Comparison of ENCODE assay signal across 8 cellular contexts in genomic region chr15:60591491-60592385, GRCh38.
DNase-seq lines count a peak whose midpoint lies in the region; ATAC-seq and TF ChIP-seq lines count a peak whose summit lies in the region.

No MANE protein-coding gene starts in this region.

- DNase-seq in AG04450 (ENCODE audit: low read depth, low spot score) (no peak), T47D (ENCODE audit: low read depth in 1 of 2, low spot score in 1 of 2) (peak; percentile 39 to 51), islet precursor cell (peak; percentile 70), NCI-H510A (lab: John Stamatoyannopoulos, UW) (no peak)

- in situ Hi-C loops in T47D (cut with HindIII; ENCODE audit: low pct_unique_long_range_greater_than_20kb, low sequenced_read_pairs) = no loop called here

- CTCF ChIA-PET in AG04450 (lab: Charles Lee) = interaction anchor here (1.1 kb wide), 1 partner anchor 325 kb away, joined by 10 read pairs; no protein-coding TSS in a partner anchor

- peaks cover 21% of the 10 kb centered on the region for H3K27me3 ChIP-seq in AG04450 (ENCODE audit: control insufficient read depth, insufficient read depth, low read length)

- H3K4me3 ChIP-seq in AG04450 (ENCODE audit: low read depth, low read length) (peak overlapping the region; percentile 61), skin epidermis (peak overlapping the region; percentile 69 to 93 (median 82))

- no peak overlapping the region for H3K27ac ChIP-seq in AG04450 (ENCODE audit: low read depth, low read length)
- H3K27ac ChIP-seq in skin epidermis = peak overlapping the region; percentile 78 to 98 (median 94)

- POLR2A ChIA-PET in AG04450 (lab: Yijun Ruan, JAX) = no interaction called here

- ATAC-seq in GM18858 (IDR thresholded peaks at IDR 0.05; ENCODE audit: unreplicated experiment) (peak; percentile 18), HG03045 (IDR thresholded peaks at IDR 0.05; ENCODE audit: unreplicated experiment) (peak; percentile 29), SK-N-SH treated with all-trans-retinoic acid at 6 μM for 48 hours (peak; percentile 69)

- no peak for TF ChIP-seq CTCF in AG04450 (IDR thresholded peaks at IDR 0.05; ENCODE audit: low read depth, low read length)

- H3K9me3 ChIP-seq in AG04450 (ENCODE audit: control insufficient read depth, insufficient read depth, low read length) = no peaks in the 10 kb centered on the region; the same call in 1 of the 2 replicates

TF ChIP-seq in SK-N-SH treated with all-trans-retinoic acid at 6 μM for 48 hours, 23 proteins besides CTCF, POLR2A, EP300 and RAD21:
- TF ChIP-seq CSDC2 (CRISPR knock-in tag; IDR thresholded peaks at IDR 0.05) (no peak), OSR1 (CRISPR knock-in tag; IDR thresholded peaks at IDR 0.05) (no peak), TSHZ2 (CRISPR knock-in tag; IDR thresholded peaks at IDR 0.05) (no peak), BACH2 (CRISPR knock-in tag; IDR thresholded peaks at IDR 0.05; ENCODE audit: borderline replicate concordance) (no peak), ARNTL (CRISPR knock-in tag; IDR thresholded peaks at IDR 0.05; ENCODE audit: borderline replicate concordance, low read depth) (no peak), CREB5 (CRISPR knock-in tag; IDR thresholded peaks at IDR 0.05; ENCODE audit: low read depth) (no peak), POU6F1 (CRISPR knock-in tag; IDR thresholded peaks at IDR 0.05; ENCODE audit: borderline replicate concordance, low read depth) (no peak), ZNF565 (CRISPR knock-in tag; conservative IDR thresholded peaks at IDR 0.05; ENCODE audit: low read depth) (no peak), PPARA (CRISPR knock-in tag; IDR thresholded peaks at IDR 0.05; ENCODE audit: borderline replicate concordance) (no peak), TCF4 (CRISPR knock-in tag; IDR thresholded peaks at IDR 0.05; ENCODE audit: borderline replicate concordance) (no peak)

Comparison
In these comparisons a context has a peak if more than half of its experiments do, and no peak if none do; other contexts are left out.
1. DNase-seq: peak in T47D (2 of 2) and islet precursor cell (single experiment); none in AG04450 (single experiment) and NCI-H510A (single experiment).
2. ATAC-seq: peak in every context shown above with its lines; median percentile 69 in SK-N-SH treated with all-trans-retinoic acid at 6 μM for 48 hours; 29 in HG03045; 18 in GM18858.